ENCODE assay signal across 14 cellular contexts in the genomic region with DNA sequence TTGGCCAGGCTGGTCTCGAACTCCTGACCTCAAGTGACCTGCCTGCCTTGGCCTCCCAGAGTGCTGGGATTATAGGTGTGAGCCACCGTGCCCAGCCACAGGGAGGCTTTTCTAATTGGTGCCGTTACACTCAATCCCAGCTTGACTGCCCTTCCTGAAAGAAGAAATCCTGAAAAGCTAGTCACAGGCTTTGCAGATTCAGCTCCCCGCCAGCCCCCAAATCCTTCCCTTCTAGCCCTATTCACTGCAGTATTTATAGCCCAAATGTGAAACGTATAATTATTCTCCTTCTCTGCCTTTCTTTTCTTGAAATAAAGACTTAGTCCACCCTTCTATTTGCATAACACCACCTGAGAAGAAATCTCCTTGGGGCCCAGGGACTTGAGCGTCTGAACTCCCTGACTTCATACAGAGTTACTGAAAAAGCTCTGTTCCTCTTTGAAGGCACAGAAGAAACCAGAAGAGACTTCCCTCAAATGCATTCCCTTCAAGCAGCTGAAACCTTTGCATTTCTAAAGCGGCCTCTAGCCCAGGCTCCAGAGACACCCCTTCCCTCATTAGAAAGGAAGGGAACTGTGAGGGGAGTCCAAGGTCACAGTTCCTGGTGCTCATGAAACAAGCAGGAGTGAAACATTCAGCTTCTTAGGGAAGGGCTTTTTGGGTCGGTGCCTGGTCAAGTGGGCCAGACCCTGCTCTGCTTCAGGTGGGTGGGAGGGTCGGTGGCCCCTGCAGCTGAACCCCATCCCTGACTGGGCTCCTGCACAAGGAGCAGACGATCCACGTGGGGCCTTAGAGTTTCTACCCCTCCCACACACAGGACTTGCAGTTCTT. TPM values are rescaled to one million over a fixed set of nuclear protein-coding genes. Genes with fewer than 3 reads are reported as not detected.
DNase-seq lines count a peak whose midpoint lies in the region; ATAC-seq and TF ChIP-seq lines count a peak whose summit lies in the region.
"Had no signal": no experiment of that assay in that cellular context is flagged by ENCODE, and none has a peak within 500 bp of the region (broad histone marks: within the 10 kb centered on the region; RNA-seq: fewer than 3 reads in every experiment).

No MANE protein-coding gene starts in this region.

- H3K27me3 Mint-ChIP-seq in brain: no peaks in the 10 kb centered on the region
- peaks cover 8% of the 10 kb centered on the region for H3K27me3 Mint-ChIP-seq in activated naive CD8-positive, alpha-beta T cell treated with anti-CD3 and anti-CD28 coated beads for 36 hours

- no peak for TF ChIP-seq CTCF in brain (conservative IDR thresholded peaks at IDR 0.05)

- H3K4me3 Mint-ChIP-seq in brain: peak overlapping the region in 1 of 5 experiments; percentile 10
- H3K4me3 Mint-ChIP-seq in activated naive CD8-positive, alpha-beta T cell treated with anti-CD3 and anti-CD28 coated beads for 36 hours: no peak overlapping the region
- H3K4me3 Mint-ChIP-seq: activated CD4-positive, alpha-beta memory T cell treated with anti-CD3 and anti-CD28 coated beads, Interleukin-2, amount 10 ng/mL, durations not matched to agents 7 days and 5 days had no signal

- no peak overlapping the region for H3K27ac ChIP-seq in caudate nucleus (ENCODE audit: low read depth, low read length)

- no peak for DNase-seq in activated naive CD8-positive, alpha-beta T cell treated with anti-CD3 and anti-CD28 coated beads for 36 hours
- no peak for DNase-seq in NCI-H510A (lab: John Stamatoyannopoulos, UW)
- DNase-seq in RKO (ENCODE audit: low spot score): no peak
- no peak for DNase-seq in caudate nucleus (lab: John Stamatoyannopoulos, UW)
- DNase-seq: activated CD4-positive, alpha-beta memory T cell treated with anti-CD3 and anti-CD28 coated beads, Interleukin-2, amount 10 ng/mL, durations not matched to agents 7 days and 5 days; foreskin fibroblast; NCI-H510A treated with DMSO at 0.1 percent for 48 hours; posterior cingulate gyrus; SK-N-SH had no signal

- H3K9me3 Mint-ChIP-seq in brain: peaks cover 0 to 6% (median 0%) of the 10 kb centered on the region in 5 experiments
- H3K9me3 Mint-ChIP-seq in activated naive CD8-positive, alpha-beta T cell treated with anti-CD3 and anti-CD28 coated beads for 36 hours: no peaks in the 10 kb centered on the region
- H3K9me3 Mint-ChIP-seq: activated CD4-positive, alpha-beta memory T cell treated with anti-CD3 and anti-CD28 coated beads, Interleukin-2, amount 10 ng/mL, durations not matched to agents 7 days and 5 days had no signal

- H3K9me3 ChIP-seq in ES-I3 (ENCODE audit: control insufficient read depth, insufficient read depth, low read length): no peaks in the 10 kb centered on the region
- H3K9me3 ChIP-seq: SK-N-SH had no signal

- peaks cover 8% of the 10 kb centered on the region; the same call in 1 of the 2 replicates for H3K4me1 ChIP-seq in ES-I3 (ENCODE audit: insufficient read depth, low read length)

- no peaks in the 10 kb centered on the region for H3K36me3 Mint-ChIP-seq in brain
- H3K36me3 Mint-ChIP-seq in activated naive CD8-positive, alpha-beta T cell treated with anti-CD3 and anti-CD28 coated beads for 36 hours: no peaks in the 10 kb centered on the region

- H3K36me3 ChIP-seq in ES-I3 (ENCODE audit: insufficient read depth, low read length): no peaks in the 10 kb centered on the region

- peaks cover 28% of the 10 kb centered on the region for H3K4me1 Mint-ChIP-seq in brain
- H3K4me1 Mint-ChIP-seq in activated naive CD8-positive, alpha-beta T cell treated with anti-CD3 and anti-CD28 coated beads for 36 hours: no peaks in the 10 kb centered on the region
- H3K4me1 Mint-ChIP-seq: activated CD4-positive, alpha-beta memory T cell treated with anti-CD3 and anti-CD28 coated beads, Interleukin-2, amount 10 ng/mL, durations not matched to agents 7 days and 5 days had no signal

- H3K27ac Mint-ChIP-seq in brain: peak overlapping the region; percentile 41 to 82 (median 58)
- no peak overlapping the region for H3K27ac Mint-ChIP-seq in activated naive CD8-positive, alpha-beta T cell treated with anti-CD3 and anti-CD28 coated beads for 36 hours
- H3K27ac Mint-ChIP-seq: activated CD4-positive, alpha-beta memory T cell treated with anti-CD3 and anti-CD28 coated beads, Interleukin-2, amount 10 ng/mL, durations not matched to agents 7 days and 5 days had no signal

- ATAC-seq in GM19467 (IDR thresholded peaks at IDR 0.05; ENCODE audit: unreplicated experiment): peak; percentile 74
- peak; percentile 69 for ATAC-seq in HG03108 (IDR thresholded peaks at IDR 0.05; ENCODE audit: unreplicated experiment)

- 0 out of 2 replicates have a peak overlapping the region, but pooled peaks have one; percentile 15 for H3K9ac ChIP-seq in ES-I3 (ENCODE audit: low read depth, low read length)
- H3K9ac ChIP-seq: SK-N-SH had no signal

RNA-seq across cellular contexts. Expression of a gene that starts 42.3 kb away (rescaled TPM):
- 0.36 TPM for polyA plus RNA-seq in brain (ENCODE audit: insufficient read depth, low read depth, low replicate concordance)
- 10 to 100 TPM; 46.2 to 47.9 TPM for total RNA-seq in activated naive CD8-positive, alpha-beta T cell treated with anti-CD3 and anti-CD28 coated beads for 36 hours
- total RNA-seq: Daoy had no signal
- polyA plus RNA-seq: SK-N-SH had no signal

RNA-seq across cellular contexts. Expression of a gene that starts 52.2 kb away (rescaled TPM):
- polyA plus RNA-seq in brain (ENCODE audit: insufficient read depth, low read depth, low replicate concordance): 12.2 TPM
- total RNA-seq in activated naive CD8-positive, alpha-beta T cell treated with anti-CD3 and anti-CD28 coated beads for 36 hours: 1 to 10 TPM; 2.1 TPM
